Comparison of ENCODE assay signal across 8 cellular contexts in genomic region chr6:7542065-7542877, GRCh38. TPM values are rescaled to one million over a fixed set of nuclear protein-coding genes. Genes with fewer than 3 reads are reported as not detected.
A peak's percentile ranks its signal among the peaks of the same experiment; 100 is the strongest.
DNase-seq lines count a peak whose midpoint lies in the region; ATAC-seq and TF ChIP-seq lines count a peak whose summit lies in the region.

No MANE protein-coding gene starts in this region.

- H3K9me3 ChIP-seq in T-helper 17 cell (ENCODE audit: control insufficient read depth, low read length, poor library complexity, severe bottlenecking) = no peaks in the 10 kb centered on the region

- H3K27ac Mint-ChIP-seq in T-helper 17 cell = no peak overlapping the region
- peak overlapping the region; percentile 51 for H3K27ac Mint-ChIP-seq in neural crest cell (ENCODE audit: unreplicated experiment)

- H3K4me3 ChIP-seq in fibroblast of mammary gland (ENCODE audit: control insufficient read depth, low read depth, low read length) = peak overlapping the region; percentile 56

- H3K36me3 Mint-ChIP-seq in T-helper 17 cell (ENCODE audit: low read depth) (no peaks in the 10 kb centered on the region), neural crest cell (ENCODE audit: low read depth) (no peaks in the 10 kb centered on the region)

- peak; percentile 58 for DNase-seq in activated CD8-positive, alpha-beta memory T cell treated with anti-CD3 and anti-CD28 coated beads for 24 hours
- DNase-seq in activated CD8-positive, alpha-beta memory T cell treated with anti-CD3 and anti-CD28 coated beads, Interleukin-2, amount 50 U/mL, for 4 hours = no peak
- no peak for DNase-seq in T-helper 17 cell
- DNase-seq in fibroblast of mammary gland (ENCODE audit: low read depth) = no peak
- DNase-seq in neural crest cell (ENCODE audit: low read depth, low spot score) = peak; percentile 40
- DNase-seq in NCI-H345 treated with DMSO at 0.1 percent for 48 hours (lab: John Stamatoyannopoulos, UW; ENCODE audit: unreplicated experiment) = no peak
- DNase-seq in NCI-H128 (lab: John Stamatoyannopoulos, UW; ENCODE audit: unreplicated experiment) = no peak
- no peak for DNase-seq in LoVo (ENCODE audit: low spot score)

- H3K4me3 Mint-ChIP-seq in T-helper 17 cell (peak overlapping the region; percentile 85), neural crest cell (peak overlapping the region; percentile 86)

- no peak for TF ChIP-seq CTCF in fibroblast of mammary gland (conservative IDR thresholded peaks at IDR 0.05; ENCODE audit: control insufficient read depth, insufficient read depth, low read depth, low read length)
- TF ChIP-seq CTCF in neural crest cell (conservative IDR thresholded peaks at IDR 0.05) = no peak

- H3K27me3 Mint-ChIP-seq in T-helper 17 cell (peaks cover 68% of the 10 kb centered on the region), neural crest cell (ENCODE audit: low read depth) (peaks cover 93% of the 10 kb centered on the region)

- H3K9me3 Mint-ChIP-seq in neural crest cell = no peaks in the 10 kb centered on the region

- ATAC-seq in T-helper 17 cell = no peak

- H3K4me1 Mint-ChIP-seq in T-helper 17 cell (peaks cover 9% of the 10 kb centered on the region), neural crest cell (peaks cover 18% of the 10 kb centered on the region)

RNA-seq across cellular contexts. Expression of gene DSP, which starts 0.8 kb away (rescaled TPM):
- total RNA-seq in T-helper 17 cell (under 1 TPM in 1 of 2 donors, not detected in 1; 0.05 TPM), neural crest cell (9.4 and 9.5 TPM in 2 replicates)

RNA-seq across cellular contexts. Expression of gene SNRNP48, which starts 47.7 kb away (rescaled TPM):
- total RNA-seq in T-helper 17 cell = 1 to 10 TPM; 6.8 to 9.6 TPM
- 22.5 and 23.2 TPM in 2 replicates for total RNA-seq in neural crest cell

Comparison
In these comparisons a context has a peak if more than half of its experiments do, and no peak if none do; other contexts are left out.
1. DNase-seq: peak in activated CD8-positive, alpha-beta memory T cell treated with anti-CD3 and anti-CD28 coated beads for 24 hours (single experiment) and neural crest cell (single experiment); none in activated CD8-positive, alpha-beta memory T cell treated with anti-CD3 and anti-CD28 coated beads, Interleukin-2, amount 50 U/mL, for 4 hours (single experiment), T-helper 17 cell (0 of 3), fibroblast of mammary gland (single experiment), NCI-H345 treated with DMSO at 0.1 percent for 48 hours (single experiment), NCI-H128 (single experiment) and LoVo (single experiment).